In the genomic region with DNA sequence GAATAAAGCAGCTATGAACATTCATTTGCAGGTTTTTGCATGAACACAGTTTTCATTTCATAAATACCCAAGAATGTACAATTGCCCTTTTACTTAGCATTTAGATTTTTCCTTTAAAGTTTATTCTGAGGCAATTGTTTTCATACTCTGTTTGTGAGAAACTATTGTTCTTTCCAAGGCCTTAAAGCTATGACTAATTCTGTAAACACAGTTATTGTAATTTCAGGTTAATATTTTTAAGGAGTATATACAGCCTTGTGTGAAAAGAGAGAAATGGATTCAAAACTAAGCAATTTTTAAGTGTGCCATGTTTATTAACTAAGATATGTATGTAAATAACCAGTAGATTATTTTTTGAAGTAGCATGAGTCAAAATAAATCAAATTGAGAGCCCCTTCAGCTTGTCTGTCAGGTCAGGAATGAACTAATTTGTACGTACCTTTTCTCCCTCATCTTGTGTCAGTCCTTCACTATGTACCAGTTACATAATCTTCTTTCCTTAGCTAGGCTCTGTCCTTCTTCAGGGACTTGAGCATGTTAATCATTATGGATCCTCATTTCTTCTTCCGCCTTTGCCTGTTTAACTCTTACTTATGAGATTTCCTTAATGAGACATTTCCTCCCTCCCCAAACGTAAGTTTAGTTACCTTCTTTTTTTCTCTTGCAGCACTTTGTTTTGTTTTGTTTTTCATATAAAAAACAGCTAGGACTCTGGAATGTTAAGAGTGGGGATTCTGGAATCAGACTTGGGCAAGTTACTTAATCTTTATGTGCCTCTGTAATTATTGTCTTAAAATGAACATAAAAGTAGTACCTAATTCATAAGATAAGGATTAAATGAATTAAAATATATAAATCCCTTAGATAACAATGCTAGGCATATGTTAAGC, we compare ENCODE assay signal across 19 cellular contexts.
DNase-seq lines count a peak whose midpoint lies in the region; ATAC-seq, FAIRE-seq and TF ChIP-seq lines count a peak whose summit lies in the region.
"Had no signal": no experiment of that assay in that cellular context is flagged by ENCODE, and none has a peak within 500 bp of the region (broad histone marks: within the 10 kb centered on the region; RNA-seq: fewer than 3 reads in every experiment).

No MANE protein-coding gene starts in this region.

- no peak for DNase-seq in CD8-positive, alpha-beta T cell
- DNase-seq in HTR-8/SVneo (ENCODE audit: insufficient read length, low spot score) (no peak), adipocyte (ENCODE audit: low read depth) (peak; percentile 25), left lung (no peak), MV-4-11 (lab: John Stamatoyannopoulos, UW) (no peak), lower leg skin (ENCODE audit: low spot score in 2 of 2) (no peak), mesendoderm (no peak)
- no peak for DNase-seq in activated CD4-positive, alpha-beta T cell treated with anti-CD3 and anti-CD28 coated beads, Interleukin-2, amount 50 U/mL, for 1 hour
- DNase-seq: ACHN; activated CD4-positive, alpha-beta memory T cell treated with anti-CD3 and anti-CD28 coated beads, Interleukin-2, amount 10 ng/mL, durations not matched to agents 7 days and 5 days; activated T-cell treated with anti-CD3 and anti-CD28 coated beads, Interleukin-2, amount 50 U/mL, for 4 hours; GOT3; islet precursor cell; Karpas-422; NCI-H1417; NCI-H69; RPMI8226; sigmoid colon had no signal

- no peak for TF ChIP-seq CTCF in CD8-positive, alpha-beta T cell (IDR thresholded peaks at IDR 0.05)
- TF ChIP-seq CTCF in left lung (IDR thresholded peaks at IDR 0.05) (no peak), lower leg skin (IDR thresholded peaks at IDR 0.05) (no peak)

- no peak overlapping the region for H3K4me3 ChIP-seq in CD8-positive, alpha-beta T cell (ENCODE audit: low read depth, low read length)
- H3K4me3 ChIP-seq in adipocyte (ENCODE audit: low read length) (no peak overlapping the region), left lung (no peak overlapping the region), lower leg skin (ENCODE audit: low read depth, poor library complexity, severe bottlenecking) (no peak overlapping the region), mesendoderm (ENCODE audit: low read length) (no peak overlapping the region)
- H3K4me3 ChIP-seq: sigmoid colon had no signal

- H3K79me2 ChIP-seq in mesendoderm (ENCODE audit: control insufficient read depth, insufficient read depth, low read length), result peaks cover 21% of the 10 kb centered on the region

- no peak overlapping the region for H2BK120ac ChIP-seq in mesendoderm (ENCODE audit: low read depth, low read length)

- peaks cover 24% of the 10 kb centered on the region for H3K4me1 ChIP-seq in CD8-positive, alpha-beta T cell (ENCODE audit: insufficient read depth, low read length)
- H3K4me1 ChIP-seq in adipocyte (ENCODE audit: control insufficient read depth, insufficient read depth, low read length), result peaks cover 17% of the 10 kb centered on the region
- H3K4me1 ChIP-seq in left lung, result peaks cover 0 to 36% of the 10 kb centered on the region in 2 donors
- no peaks in the 10 kb centered on the region for H3K4me1 ChIP-seq in mesendoderm (ENCODE audit: control insufficient read depth, low read depth, low read length)

- H3K4me2 ChIP-seq in mesendoderm (ENCODE audit: low read length), result no peak overlapping the region

- no peak for ATAC-seq in CD8-positive, alpha-beta T cell
- ATAC-seq in left lung, result peak; percentile 84
- ATAC-seq: activated T-cell treated with anti-CD3 and anti-CD28 coated beads, Interleukin-2, amount 50 U/mL, for 4 hours had no signal

- no peak overlapping the region for H4K5ac ChIP-seq in mesendoderm (ENCODE audit: low read length)

- H3K9ac ChIP-seq in adipocyte (ENCODE audit: low read length) (no peak overlapping the region), mesendoderm (ENCODE audit: low read length) (no peak overlapping the region)

- no peak overlapping the region for H3K4ac ChIP-seq in mesendoderm (ENCODE audit: low read depth, low read length)

- intact Hi-C loops in CD8-positive, alpha-beta T cell (cut with DNase I, micrococcal nuclease), result loop anchor here (5.0 to 10.0 kb wide), 3 partner anchors 63 to 705 kb away; a partner anchor contains a TSS
- intact Hi-C loops in left lung (cut with DNase I), result loop anchor here in 1 of 2 donors (10.0 kb wide), 1 partner anchor 65 kb away; a partner anchor contains a TSS
- intact Hi-C loops in lower leg skin (cut with DNase I; ENCODE audit: low total_unique reads), result no loop called here

- H3K4me3 Mint-ChIP-seq in CD8-positive, alpha-beta T cell, result no peak overlapping the region
- H3K4me3 Mint-ChIP-seq: activated CD4-positive, alpha-beta memory T cell treated with anti-CD3 and anti-CD28 coated beads, Interleukin-2, amount 10 ng/mL, durations not matched to agents 7 days and 5 days; activated T-cell treated with anti-CD3 and anti-CD28 coated beads, Interleukin-2, amount 50 U/mL, for 4 hours; CD14-positive monocyte had no signal

- peak overlapping the region; percentile 5 for H3K27ac Mint-ChIP-seq in CD8-positive, alpha-beta T cell
- H3K27ac Mint-ChIP-seq: activated CD4-positive, alpha-beta memory T cell treated with anti-CD3 and anti-CD28 coated beads, Interleukin-2, amount 10 ng/mL, durations not matched to agents 7 days and 5 days had no signal

- H2BK5ac ChIP-seq in mesendoderm (ENCODE audit: low read length), result no peak overlapping the region

- no peak overlapping the region for H3K18ac ChIP-seq in mesendoderm (ENCODE audit: low read length)

- H3K27ac ChIP-seq in CD8-positive, alpha-beta T cell (ENCODE audit: low read depth, low read length), result no peak overlapping the region
- H3K27ac ChIP-seq in left lung (peak overlapping the region in 1 of 2 donors; percentile 13), mesendoderm (ENCODE audit: low read depth, low read length) (no peak overlapping the region)
- H3K27ac ChIP-seq: sigmoid colon had no signal

- peaks cover 12% of the 10 kb centered on the region for H3K79me1 ChIP-seq in mesendoderm (ENCODE audit: low read length)

- no peaks in the 10 kb centered on the region for H3K27me3 ChIP-seq in CD8-positive, alpha-beta T cell (ENCODE audit: insufficient read depth, low read length)
- no peaks in the 10 kb centered on the region for H3K27me3 ChIP-seq in adipocyte (replicated peaks; ENCODE audit: control insufficient read depth, insufficient read depth, low read length)
- no peaks in the 10 kb centered on the region for H3K27me3 ChIP-seq in left lung
- no peaks in the 10 kb centered on the region for H3K27me3 ChIP-seq in mesendoderm (ENCODE audit: insufficient read depth, low read length, poor library complexity)
- H3K27me3 ChIP-seq: sigmoid colon had no signal

- peak; percentile 20 for FAIRE-seq in HTR-8/SVneo (lab: Jason Lieb, UNC)

- H3K4me1 Mint-ChIP-seq in CD8-positive, alpha-beta T cell (ENCODE audit: low read depth), result peaks cover 72% of the 10 kb centered on the region

- H3K23ac ChIP-seq in mesendoderm (ENCODE audit: low read length), result no peak overlapping the region

- no peaks in the 10 kb centered on the region for H3K9me3 Mint-ChIP-seq in CD8-positive, alpha-beta T cell
- H3K9me3 Mint-ChIP-seq: activated CD4-positive, alpha-beta memory T cell treated with anti-CD3 and anti-CD28 coated beads, Interleukin-2, amount 10 ng/mL, durations not matched to agents 7 days and 5 days; activated T-cell treated with anti-CD3 and anti-CD28 coated beads, Interleukin-2, amount 50 U/mL, for 4 hours; CD14-positive monocyte had no signal

- H4K8ac ChIP-seq in mesendoderm (ENCODE audit: low read depth, low read length), result no peak overlapping the region

- H3K36me3 Mint-ChIP-seq in CD8-positive, alpha-beta T cell, result peaks cover 6% of the 10 kb centered on the region

- no peak for TF ChIP-seq POLR2A in lower leg skin (IDR thresholded peaks at IDR 0.05)

- H2AK5ac ChIP-seq in mesendoderm (ENCODE audit: low read length), result no peak overlapping the region

- H3K36me3 ChIP-seq in CD8-positive, alpha-beta T cell (ENCODE audit: insufficient read depth, low read length), result no peaks in the 10 kb centered on the region
- H3K36me3 ChIP-seq in adipocyte (ENCODE audit: control insufficient read depth, insufficient read depth, low read length, severe bottlenecking) (no peaks in the 10 kb centered on the region), left lung (no peaks in the 10 kb centered on the region), mesendoderm (ENCODE audit: control insufficient read depth, insufficient read depth, low read length) (no peaks in the 10 kb centered on the region)
- H3K36me3 ChIP-seq: sigmoid colon had no signal

- H3K27me3 Mint-ChIP-seq in CD8-positive, alpha-beta T cell (ENCODE audit: low read depth), result no peaks in the 10 kb centered on the region
- H3K27me3 Mint-ChIP-seq: activated CD4-positive, alpha-beta memory T cell treated with anti-CD3 and anti-CD28 coated beads, Interleukin-2, amount 10 ng/mL, durations not matched to agents 7 days and 5 days had no signal

- WGBS in lower leg skin, 2 donors, result 75 to 82% methylated on average over 3 of the region's 3 CpGs
- WGBS in mesendoderm (ENCODE audit: extremely low coverage, insufficient coverage, low lambda C conversion rate), result no CpG with 5 or more reads among the region's 3 CpGs

- H2BK15ac ChIP-seq in mesendoderm (replicated peaks; ENCODE audit: low read depth), result no peak overlapping the region

- CTCF ChIA-PET in CD8-positive, alpha-beta T cell (lab: Charles Lee), result no interaction called here

- POLR2A ChIA-PET in CD8-positive, alpha-beta T cell (lab: Charles Lee), result interaction anchor here (0.6 kb wide), 1 partner anchor 33 kb away, joined by 4 read pairs; no protein-coding TSS in a partner anchor

- H3K56ac ChIP-seq in mesendoderm (ENCODE audit: low read length), result no peak overlapping the region

- H3K9me3 ChIP-seq in CD8-positive, alpha-beta T cell (ENCODE audit: low read length), result no peaks in the 10 kb centered on the region
- H3K9me3 ChIP-seq in adipocyte (ENCODE audit: control insufficient read depth, low read length) (no peaks in the 10 kb centered on the region), left lung (no peaks in the 10 kb centered on the region)
- H3K9me3 ChIP-seq: sigmoid colon had no signal
